In the genomic region with DNA sequence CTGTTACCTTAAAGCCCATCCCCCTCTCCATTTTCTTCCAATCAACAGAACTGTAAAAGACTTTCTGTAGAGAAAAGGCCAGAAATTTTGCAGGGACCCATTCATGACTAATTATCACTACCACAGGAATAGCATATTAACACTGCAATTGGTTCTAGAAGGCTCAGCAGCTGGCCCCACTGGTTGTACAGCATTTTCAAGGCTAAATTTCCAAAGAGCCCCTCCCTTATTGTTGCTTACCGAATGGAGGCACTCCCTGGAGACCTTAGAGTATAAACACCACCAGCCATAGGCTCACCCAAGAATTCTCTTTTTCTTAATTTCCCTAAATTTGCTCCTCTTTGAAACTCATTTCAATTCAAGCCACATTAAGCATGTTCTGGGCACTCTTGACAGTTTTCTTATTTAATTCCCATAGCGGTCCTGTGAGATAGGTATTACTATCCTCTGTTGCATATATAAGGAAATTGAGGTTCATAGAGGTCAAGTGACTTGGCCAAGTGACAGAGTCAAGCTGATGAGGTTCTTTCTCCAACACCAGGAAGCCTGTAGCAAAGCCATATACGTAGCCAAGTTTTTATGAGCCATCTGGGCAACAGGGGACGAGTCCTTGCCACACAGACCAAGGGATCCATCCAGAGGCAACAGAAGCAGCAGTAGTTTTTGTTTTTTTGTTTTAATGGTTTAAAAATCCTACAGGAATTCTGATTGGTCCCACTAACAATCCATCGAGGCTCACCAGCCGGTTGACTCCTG, we compare ENCODE assay signal across 21 cellular contexts.
DNase-seq lines count a peak whose midpoint lies in the region; ATAC-seq, FAIRE-seq and TF ChIP-seq lines count a peak whose summit lies in the region.
"Had no signal": no experiment of that assay in that cellular context is flagged by ENCODE, and none has a peak within 500 bp of the region (broad histone marks: within the 10 kb centered on the region; RNA-seq: fewer than 3 reads in every experiment).

No MANE protein-coding gene starts in this region.

- ATAC-seq in pancreas = peak in 3 of 4 donors; percentile 28 to 50 (median 46)
- ATAC-seq in GM19455 (IDR thresholded peaks at IDR 0.05; ENCODE audit: unreplicated experiment) = no peak
- no peak for ATAC-seq in HG03280 (IDR thresholded peaks at IDR 0.05; ENCODE audit: unreplicated experiment)
- ATAC-seq: activated CD4-positive, CD25-positive, alpha-beta regulatory T cell treated with anti-CD3 and anti-CD28 coated beads, Interleukin-2, amount 50 U/mL, for 24 hours; activated naive CD8-positive, alpha-beta T cell treated with anti-CD3 and anti-CD28 coated beads, Interleukin-2, amount 50 U/mL, for 24 hours; natural killer cell; PC-3; psoas muscle had no signal

- TF ChIP-seq CTCF in HFF-Myc (IDR thresholded peaks at IDR 0.05; ENCODE audit: low read depth, low read length, missing control alignments) (no peak), pancreas (IDR thresholded peaks at IDR 0.05) (no peak)

- no peaks in the 10 kb centered on the region for H3K9me3 ChIP-seq in pancreas
- H3K9me3 ChIP-seq: Caco-2, psoas muscle, SK-N-SH, spleen had no signal

- FAIRE-seq in pancreas (lab: Jason Lieb, UNC) = no peak
- FAIRE-seq: GM12891, kidney had no signal

- H3K27ac ChIP-seq in epithelial cell of prostate = peak overlapping the region; percentile 25
- no peak overlapping the region for H3K27ac ChIP-seq in pancreas
- H3K27ac ChIP-seq: psoas muscle, spleen had no signal

- 76 to 78% methylated on average over 6 of the region's 6 CpGs for WGBS in pancreas, 2 donors

- H3K36me3 ChIP-seq in pancreas = no peaks in the 10 kb centered on the region
- H3K36me3 ChIP-seq: spleen had no signal

- DNase-seq in HFF-Myc (ENCODE audit: extremely low read depth, low read depth) = peak; percentile 31
- DNase-seq in NCI-H446 treated with DMSO at 0.1 percent for 48 hours (lab: John Stamatoyannopoulos, UW) = peak; percentile 16
- DNase-seq in epithelial cell of prostate (ENCODE audit: low read depth, low spot score) = no peak
- no peak for DNase-seq in pancreas
- no peak for DNase-seq in inferior parietal cortex (ENCODE audit: extremely low spot score)
- DNase-seq in iPS-NIHi11 (ENCODE audit: low spot score) = no peak
- DNase-seq: activated naive CD8-positive, alpha-beta T cell treated with anti-CD3 and anti-CD28 coated beads, Interleukin-2, amount 50 U/mL, for 24 hours; AML-193; Caco-2; IMR-90; kidney; natural killer cell; NCI-H2081; PC-3; psoas muscle; SK-N-SH; spleen had no signal

- no peak overlapping the region for H3K4me3 ChIP-seq in HFF-Myc (replicated peaks; ENCODE audit: low read depth, low read length)
- no peak overlapping the region for H3K4me3 ChIP-seq in pancreas
- H3K4me3 ChIP-seq: psoas muscle, spleen had no signal

- intact Hi-C loops in pancreas (cut with DNase I) = no loop called here

- no peaks in the 10 kb centered on the region for H3K27me3 ChIP-seq in pancreas
- H3K27me3 ChIP-seq: spleen had no signal

- H3K4me1 ChIP-seq in pancreas = peaks cover 0 to 11% (median 4%) of the 10 kb centered on the region in 3 donors
- H3K4me1 ChIP-seq: psoas muscle had no signal

Comparison
In these comparisons a context has a peak if more than half of its experiments do, and no peak if none do; other contexts are left out.
1. DNase-seq: peak in HFF-Myc (single experiment) and NCI-H446 treated with DMSO at 0.1 percent for 48 hours (single experiment); none in epithelial cell of prostate (single experiment), pancreas (0 of 6), inferior parietal cortex (single experiment) and iPS-NIHi11 (single experiment).
2. ATAC-seq: peak in pancreas (3 of 4); none in GM19455 (single experiment) and HG03280 (single experiment).